In genomic region chr11:60897496-60897895, GRCh38 we compare ENCODE assay signal across 18 cellular contexts. TPM values are rescaled to one million over a fixed set of nuclear protein-coding genes. Genes with fewer than 3 reads are reported as not detected.
DNase-seq lines count a peak whose midpoint lies in the region; ATAC-seq and TF ChIP-seq lines count a peak whose summit lies in the region.
"Had no signal": no experiment of that assay in that cellular context is flagged by ENCODE, and none has a peak within 500 bp of the region (broad histone marks: within the 10 kb centered on the region; RNA-seq: fewer than 3 reads in every experiment).

No MANE protein-coding gene starts in this region.

- peak overlapping the region; percentile 15 for H3K27ac Mint-ChIP-seq in activated naive CD4-positive, alpha-beta T cell treated with anti-CD3 and anti-CD28 coated beads, Interleukin-2, amount 50 U/mL, for 24 hours
- H3K27ac Mint-ChIP-seq in activated T-helper 17 cell treated with anti-CD3 and anti-CD28 coated beads, Interleukin-2, amount 50 U/mL, for 72 hours: peak overlapping the region; percentile 47
- H3K27ac Mint-ChIP-seq in endothelial cell (ENCODE audit: unreplicated experiment): no peak overlapping the region
- H3K27ac Mint-ChIP-seq in neural crest cell (ENCODE audit: unreplicated experiment): peak overlapping the region; percentile 16

- DNase-seq in activated naive CD4-positive, alpha-beta T cell treated with anti-CD3 and anti-CD28 coated beads, Interleukin-2, amount 50 U/mL, for 16 hours: no peak
- DNase-seq in endothelial cell (ENCODE audit: low spot score) (no peak), neural crest cell (ENCODE audit: low read depth, low spot score) (no peak), ecto neural progenitor cell (ENCODE audit: low spot score) (no peak), superior temporal gyrus (ENCODE audit: extremely low spot score) (no peak), body of pancreas (no peak)
- DNase-seq: ACHN; BE2C; C1 segment of cervical spinal cord; Caco-2; CD4-positive, CD25-positive, alpha-beta regulatory T cell; CD8-positive, alpha-beta memory T cell; GM23248 had no signal

- peaks cover 29 to 65% of the 10 kb centered on the region in 2 donors for H3K36me3 ChIP-seq in body of pancreas (replicated peaks in 1 of 2; ENCODE audit: insufficient read depth in 1 of 2, low read depth in 2 of 2)

- no peaks in the 10 kb centered on the region for H3K4me1 ChIP-seq in body of pancreas
- H3K4me1 ChIP-seq: BE2C, Caco-2, HAP-1 had no signal

- WGBS in body of pancreas, 2 donors: 96% methylated on average over 4 of the region's 4 CpGs

- no peaks in the 10 kb centered on the region for H3K27me3 Mint-ChIP-seq in activated naive CD4-positive, alpha-beta T cell treated with anti-CD3 and anti-CD28 coated beads, Interleukin-2, amount 50 U/mL, for 24 hours
- H3K27me3 Mint-ChIP-seq in activated T-helper 17 cell treated with anti-CD3 and anti-CD28 coated beads, Interleukin-2, amount 50 U/mL, for 72 hours: no peaks in the 10 kb centered on the region
- no peaks in the 10 kb centered on the region for H3K27me3 Mint-ChIP-seq in endothelial cell (ENCODE audit: unreplicated experiment)
- no peaks in the 10 kb centered on the region for H3K27me3 Mint-ChIP-seq in neural crest cell (ENCODE audit: low read depth)
- H3K27me3 Mint-ChIP-seq: CD4-positive, CD25-positive, alpha-beta regulatory T cell; CD8-positive, alpha-beta memory T cell had no signal

- no peaks in the 10 kb centered on the region for H3K9me3 ChIP-seq in body of pancreas
- H3K9me3 ChIP-seq: BE2C, Caco-2, HAP-1 had no signal

- TF ChIP-seq CTCF in endothelial cell (IDR thresholded peaks at IDR 0.05; ENCODE audit: unreplicated experiment) (no peak), neural crest cell (conservative IDR thresholded peaks at IDR 0.05) (no peak), body of pancreas (IDR thresholded peaks at IDR 0.05) (no peak)

- intact Hi-C loops in body of pancreas (cut with DNase I): no loop called here

- no peaks in the 10 kb centered on the region for H3K27me3 ChIP-seq in body of pancreas
- H3K27me3 ChIP-seq: BE2C had no signal

- peaks cover 16% of the 10 kb centered on the region for H3K36me3 Mint-ChIP-seq in activated naive CD4-positive, alpha-beta T cell treated with anti-CD3 and anti-CD28 coated beads, Interleukin-2, amount 50 U/mL, for 24 hours
- peaks cover 100% of the 10 kb centered on the region for H3K36me3 Mint-ChIP-seq in activated T-helper 17 cell treated with anti-CD3 and anti-CD28 coated beads, Interleukin-2, amount 50 U/mL, for 72 hours (ENCODE audit: low read depth)
- H3K36me3 Mint-ChIP-seq in endothelial cell (ENCODE audit: low read depth, unreplicated experiment) (peaks cover 51% of the 10 kb centered on the region), neural crest cell (ENCODE audit: low read depth) (peaks cover 28% of the 10 kb centered on the region)

- H3K4me1 Mint-ChIP-seq in activated naive CD4-positive, alpha-beta T cell treated with anti-CD3 and anti-CD28 coated beads, Interleukin-2, amount 50 U/mL, for 24 hours: peaks cover 4% of the 10 kb centered on the region
- H3K4me1 Mint-ChIP-seq in activated T-helper 17 cell treated with anti-CD3 and anti-CD28 coated beads, Interleukin-2, amount 50 U/mL, for 72 hours: peaks cover 4% of the 10 kb centered on the region
- H3K4me1 Mint-ChIP-seq in endothelial cell (ENCODE audit: unreplicated experiment): no peaks in the 10 kb centered on the region
- H3K4me1 Mint-ChIP-seq in neural crest cell: no peaks in the 10 kb centered on the region

- no peak overlapping the region for H3K4me3 Mint-ChIP-seq in activated naive CD4-positive, alpha-beta T cell treated with anti-CD3 and anti-CD28 coated beads, Interleukin-2, amount 50 U/mL, for 24 hours
- no peak overlapping the region for H3K4me3 Mint-ChIP-seq in activated T-helper 17 cell treated with anti-CD3 and anti-CD28 coated beads, Interleukin-2, amount 50 U/mL, for 72 hours
- H3K4me3 Mint-ChIP-seq in endothelial cell (ENCODE audit: unreplicated experiment) (peak overlapping the region; percentile 8), neural crest cell (no peak overlapping the region)
- H3K4me3 Mint-ChIP-seq: CD4-positive, CD25-positive, alpha-beta regulatory T cell; CD8-positive, alpha-beta memory T cell had no signal

- no peaks in the 10 kb centered on the region for H3K9me3 Mint-ChIP-seq in activated naive CD4-positive, alpha-beta T cell treated with anti-CD3 and anti-CD28 coated beads, Interleukin-2, amount 50 U/mL, for 24 hours
- H3K9me3 Mint-ChIP-seq in activated T-helper 17 cell treated with anti-CD3 and anti-CD28 coated beads, Interleukin-2, amount 50 U/mL, for 72 hours: no peaks in the 10 kb centered on the region
- H3K9me3 Mint-ChIP-seq in endothelial cell (ENCODE audit: unreplicated experiment) (no peaks in the 10 kb centered on the region), neural crest cell (no peaks in the 10 kb centered on the region)
- H3K9me3 Mint-ChIP-seq: CD4-positive, CD25-positive, alpha-beta regulatory T cell; CD8-positive, alpha-beta memory T cell had no signal

- no peak overlapping the region for H3K27ac ChIP-seq in body of pancreas
- H3K27ac ChIP-seq: GM23248 had no signal

- no peak for TF ChIP-seq POLR2A in body of pancreas (IDR thresholded peaks at IDR 0.05)

- H3K4me3 ChIP-seq in body of pancreas: no peak overlapping the region
- H3K4me3 ChIP-seq: GM23248, HAP-1 had no signal

- ATAC-seq in activated T-helper 17 cell treated with anti-CD3 and anti-CD28 coated beads, Interleukin-2, amount 50 U/mL, for 72 hours (replicated peaks): no peak
- no peak for ATAC-seq in body of pancreas

RNA-seq across cellular contexts. Expression of gene PRPF19, which starts 8.9 kb away (rescaled TPM):
- total RNA-seq in activated T-helper 17 cell treated with anti-CD3 and anti-CD28 coated beads, Interleukin-2, amount 50 U/mL, for 72 hours: 100 to 1,000 TPM in 1 of 2 donors, 10 to 100 TPM in 1; 80.2 to 165 TPM
- total RNA-seq in endothelial cell (ENCODE audit: unreplicated experiment): 163 TPM
- 183 and 189 TPM in 2 replicates for total RNA-seq in neural crest cell
- total RNA-seq in body of pancreas: 10 to 100 TPM; 22.1 to 27.0 TPM

RNA-seq across cellular contexts. Expression of gene TMEM109, which starts 16.5 kb away (rescaled TPM):
- total RNA-seq in activated T-helper 17 cell treated with anti-CD3 and anti-CD28 coated beads, Interleukin-2, amount 50 U/mL, for 72 hours: 10 to 100 TPM; 42.8 to 99.7 TPM
- total RNA-seq in endothelial cell (ENCODE audit: unreplicated experiment) (95.1 TPM), neural crest cell (64.4 and 65.6 TPM in 2 replicates), body of pancreas (10 to 100 TPM; 59.9 to 62.6 TPM)

RNA-seq across cellular contexts. Expression of gene TMEM132A, which starts 26.8 kb away (rescaled TPM):
- under 1 TPM in 1 of 2 donors, not detected in 1; 0.29 TPM for total RNA-seq in activated T-helper 17 cell treated with anti-CD3 and anti-CD28 coated beads, Interleukin-2, amount 50 U/mL, for 72 hours
- total RNA-seq in endothelial cell (ENCODE audit: unreplicated experiment): 164 TPM
- total RNA-seq in neural crest cell: 195 and 216 TPM in 2 replicates
- 10 to 100 TPM in 1 of 2 donors, 1 to 10 TPM in 1; 9.3 to 12.2 TPM for total RNA-seq in body of pancreas
- total RNA-seq: CD4-positive, CD25-positive, alpha-beta regulatory T cell had no signal

RNA-seq across cellular contexts. Expression of gene ZP1, which starts 30.2 kb away (rescaled TPM):
- total RNA-seq in activated T-helper 17 cell treated with anti-CD3 and anti-CD28 coated beads, Interleukin-2, amount 50 U/mL, for 72 hours: under 1 TPM in 1 of 2 donors, not detected in 1; 0.16 TPM
- total RNA-seq in endothelial cell (ENCODE audit: unreplicated experiment): not detected
- total RNA-seq in neural crest cell: not detected in 2 replicates
- total RNA-seq in body of pancreas: not detected
- total RNA-seq: Caco-2; CD4-positive, CD25-positive, alpha-beta regulatory T cell; CD8-positive, alpha-beta memory T cell; HT-29 had no signal

RNA-seq across cellular contexts. Expression of gene PTGDR2, which starts 41.7 kb away (rescaled TPM):
- under 1 TPM; 0.19 to 0.37 TPM for total RNA-seq in activated T-helper 17 cell treated with anti-CD3 and anti-CD28 coated beads, Interleukin-2, amount 50 U/mL, for 72 hours
- not detected for total RNA-seq in endothelial cell (ENCODE audit: unreplicated experiment)
- total RNA-seq in neural crest cell: 0.16 and 0.32 TPM in 2 replicates
- 1 to 10 TPM in 1 of 2 donors, under 1 TPM in 1; 0.52 to 1.3 TPM for total RNA-seq in body of pancreas
- total RNA-seq: GM23248, H4 had no signal

Comparison
In these comparisons a context has a peak if more than half of its experiments do, and no peak if none do; other contexts are left out.
1. RNA of gene TMEM132A, which starts 26.8 kb away (total RNA-seq): 195 to 216 TPM in neural crest cell and 164 TPM in endothelial cell (single experiment); 9.3 to 12.2 TPM in body of pancreas and 0.29 TPM in activated T-helper 17 cell treated with anti-CD3 and anti-CD28 coated beads, Interleukin-2, amount 50 U/mL, for 72 hours; every median in the first group is over 10 times any median in the second.